In genomic region chr21:8990326-8991087, GRCh38 we compare ENCODE assay signal across 17 cellular contexts.
DNase-seq lines count a peak whose midpoint lies in the region; ATAC-seq, FAIRE-seq and TF ChIP-seq lines count a peak whose summit lies in the region.
"Had no signal": no experiment of that assay in that cellular context is flagged by ENCODE, and none has a peak within 500 bp of the region (broad histone marks: within the 10 kb centered on the region; RNA-seq: fewer than 3 reads in every experiment).

No MANE protein-coding gene starts in this region.

- H3K27me3 ChIP-seq in right atrium auricular region (no peaks in the 10 kb centered on the region), iPS DF 6.9 (ENCODE audit: control insufficient read depth, insufficient read depth, low read length) (no peaks in the 10 kb centered on the region), aorta (ENCODE audit: control insufficient read depth in 1 of 2, insufficient read depth in 2 of 2, low read length in 1 of 2) (no peaks in the 10 kb centered on the region), WERI-Rb-1 (ENCODE audit: insufficient read depth, low read depth, severe bottlenecking) (peaks cover 56% of the 10 kb centered on the region)

- H3K36me3 ChIP-seq in right atrium auricular region (no peaks in the 10 kb centered on the region), iPS DF 6.9 (ENCODE audit: control insufficient read depth, insufficient read depth, low read length) (no peaks in the 10 kb centered on the region), aorta (ENCODE audit: control insufficient read depth in 1 of 2, insufficient read depth in 2 of 2, low read length in 1 of 2) (no peaks in the 10 kb centered on the region), WERI-Rb-1 (no peaks in the 10 kb centered on the region)
- H3K36me3 ChIP-seq: right lobe of liver had no signal

- H3K4me3 ChIP-seq in right atrium auricular region: no peak overlapping the region
- no peak overlapping the region for H3K4me3 ChIP-seq in iPS DF 6.9 (ENCODE audit: low read length)
- no peak overlapping the region for H3K4me3 ChIP-seq in aorta (ENCODE audit: low read length in 2 of 2)
- H3K4me3 ChIP-seq in WERI-Rb-1 (ENCODE audit: low read depth, low read length): no peak overlapping the region
- H3K4me3 ChIP-seq: right lobe of liver had no signal

- in situ Hi-C loops in SK-MEL-5 (cut with HindIII; ENCODE audit: low pct_unique_long_range_greater_than_20kb, low sequenced_read_pairs): no loop called here

- FAIRE-seq in GM19239 (lab: Jason Lieb, UNC): no peak
- FAIRE-seq: colon, RCC 7860 had no signal

- DNase-seq in Right ventricle myocardium superior: no peak
- DNase-seq in right atrium auricular region (ENCODE audit: low spot score): no peak
- DNase-seq in SK-MEL-5 (ENCODE audit: low read depth, low spot score): peak; percentile 93
- peak; percentile 94 for DNase-seq in iPS DF 6.9 (ENCODE audit: low read depth, low spot score)
- peak in 1 of 2 donors; percentile 74 for DNase-seq in aorta
- DNase-seq in GM19239 (ENCODE audit: insufficient read length, low spot score): no peak
- DNase-seq in NCI-H2171 (lab: John Stamatoyannopoulos, UW): no peak
- DNase-seq in WERI-Rb-1: no peak
- DNase-seq: activated B cell treated with CpG ODN at 0.5 μM for 24 hours; activated CD8-positive, alpha-beta memory T cell treated with anti-CD3 and anti-CD28 coated beads for 24 hours; CD8-positive, alpha-beta memory T cell; GOT3; NCI-H2029; NCI-H69 had no signal

- ATAC-seq in Right ventricle myocardium superior (ENCODE audit: poor library complexity) (peak; percentile 36), aorta (ENCODE audit: low FRiP score) (peak; percentile 55)

- intact Hi-C loops in Right ventricle myocardium superior (cut with DNase I): no loop called here
- intact Hi-C loops in aorta (cut with DNase I): no loop called here

- H3K9me3 ChIP-seq in right atrium auricular region (no peaks in the 10 kb centered on the region), iPS DF 6.9 (ENCODE audit: control insufficient read depth, insufficient read depth, low read length) (peaks cover 17% of the 10 kb centered on the region), aorta (ENCODE audit: control insufficient read depth, low read length) (peaks cover 3% of the 10 kb centered on the region), WERI-Rb-1 (ENCODE audit: severe bottlenecking) (peaks cover 9% of the 10 kb centered on the region)
- H3K9me3 ChIP-seq: right lobe of liver had no signal

- no CpG with 5 or more reads among the region's 11 CpGs for WGBS in iPS DF 6.9 (ENCODE audit: insufficient coverage, insufficient read length)
- WGBS in aorta, 2 donors: 54 to 59% methylated on average over 11 of the region's 11 CpGs

- no peaks in the 10 kb centered on the region for H3K4me1 ChIP-seq in right atrium auricular region
- H3K4me1 ChIP-seq in iPS DF 6.9 (ENCODE audit: control insufficient read depth, insufficient read depth, low read length): no peaks in the 10 kb centered on the region
- H3K4me1 ChIP-seq in aorta (ENCODE audit: control insufficient read depth in 1 of 2, insufficient read depth in 2 of 2, low read length in 2 of 2): no peaks in the 10 kb centered on the region
- H3K4me1 ChIP-seq: right lobe of liver had no signal

- no peak for TF ChIP-seq CTCF in right atrium auricular region (IDR thresholded peaks at IDR 0.05)
- TF ChIP-seq CTCF in WERI-Rb-1 (IDR thresholded peaks at IDR 0.05; ENCODE audit: low read depth, low read length): no peak

- H3K27ac ChIP-seq in right atrium auricular region: no peak overlapping the region
- H3K27ac ChIP-seq in iPS DF 6.9 (ENCODE audit: low read length): no peak overlapping the region
- H3K27ac ChIP-seq in aorta (ENCODE audit: low read depth in 1 of 2, low read length in 2 of 2): no peak overlapping the region
- no peak overlapping the region for H3K27ac ChIP-seq in WERI-Rb-1
- H3K27ac ChIP-seq: right lobe of liver had no signal

Comparison
In these comparisons a context has a peak if more than half of its experiments do, and no peak if none do; other contexts are left out.
1. DNase-seq: peak in SK-MEL-5 (single experiment) and iPS DF 6.9 (single experiment); none in Right ventricle myocardium superior (single experiment), right atrium auricular region (single experiment), GM19239 (single experiment), NCI-H2171 (single experiment) and WERI-Rb-1 (single experiment).